Comparison of ENCODE assay signal across 14 cellular contexts in the genomic region with DNA sequence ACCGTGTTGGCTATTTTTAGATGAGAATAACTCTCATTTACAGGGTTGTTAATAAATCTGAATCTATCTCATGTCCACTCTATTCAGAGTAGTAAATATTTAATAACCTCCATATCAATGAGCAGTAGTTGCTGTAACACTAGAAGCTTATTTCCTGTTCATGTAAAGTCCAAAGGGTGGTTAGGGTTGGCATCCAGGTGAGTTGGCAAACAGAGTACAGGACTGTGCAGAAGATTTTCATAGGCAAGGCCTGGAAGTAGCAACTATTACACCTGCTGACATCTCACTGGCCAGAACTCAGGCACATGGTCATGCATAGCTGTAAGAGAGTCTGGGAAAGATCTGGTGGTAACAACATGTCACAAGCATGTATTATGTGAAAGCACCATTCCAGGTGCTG.
"Had no signal": no experiment of that assay in that cellular context is flagged by ENCODE, and none has a peak within 500 bp of the region (broad histone marks: within the 10 kb centered on the region; RNA-seq: fewer than 3 reads in every experiment).

No MANE protein-coding gene starts in this region.

- H3K27me3 ChIP-seq: ascending aorta, left lung, neutrophil, suprapubic skin had no signal

- H3K4me3 ChIP-seq: ascending aorta, left lung, suprapubic skin had no signal

- H3K9me3 ChIP-seq: neutrophil had no signal

- H3K27ac ChIP-seq: ascending aorta, left lung, neutrophil, suprapubic skin had no signal

- ATAC-seq: activated naive CD8-positive, alpha-beta T cell treated with anti-CD3 and anti-CD28 coated beads, Interleukin-2, amount 50 U/mL, for 24 hours; left lung; natural killer cell; stimulated activated naive B cell treated with anti-CD40 and anti-IgM and Interleukin-4, amounts not matched to agents 10 μg/mL and 1 μg/mL and 100 μg/mL, for 72 hours had no signal

- H3K36me3 ChIP-seq: ascending aorta, left lung, neutrophil, suprapubic skin had no signal

- DNase-seq: activated CD4-positive, alpha-beta T cell treated with anti-CD3 and anti-CD28 coated beads for 1 hour; activated CD4-positive, alpha-beta T cell treated with anti-CD3 and anti-CD28 coated beads, Interleukin-2, amount 50 U/mL, for 4 hours; activated naive CD4-positive, alpha-beta T cell treated with anti-CD3 and anti-CD28 coated beads for 36 hours; activated naive CD8-positive, alpha-beta T cell treated with anti-CD3 and anti-CD28 coated beads, Interleukin-2, amount 50 U/mL, for 24 hours; activated T-cell treated with anti-CD3 and anti-CD28 coated beads for 4 hours; islet precursor cell; left lung; natural killer cell; stimulated activated CD4-positive, alpha-beta T cell treated with anti-CD3 and anti-CD28 coated beads, Interleukin-4, amount 100 ng/mL, for 1 hour; stimulated activated naive B cell treated with anti-CD40 and anti-IgM and Interleukin-4, amounts not matched to agents 10 μg/mL and 1 μg/mL and 100 μg/mL, for 72 hours; T1000 had no signal

- H3K4me1 ChIP-seq: ascending aorta, left lung, suprapubic skin had no signal
